In the genomic region with DNA sequence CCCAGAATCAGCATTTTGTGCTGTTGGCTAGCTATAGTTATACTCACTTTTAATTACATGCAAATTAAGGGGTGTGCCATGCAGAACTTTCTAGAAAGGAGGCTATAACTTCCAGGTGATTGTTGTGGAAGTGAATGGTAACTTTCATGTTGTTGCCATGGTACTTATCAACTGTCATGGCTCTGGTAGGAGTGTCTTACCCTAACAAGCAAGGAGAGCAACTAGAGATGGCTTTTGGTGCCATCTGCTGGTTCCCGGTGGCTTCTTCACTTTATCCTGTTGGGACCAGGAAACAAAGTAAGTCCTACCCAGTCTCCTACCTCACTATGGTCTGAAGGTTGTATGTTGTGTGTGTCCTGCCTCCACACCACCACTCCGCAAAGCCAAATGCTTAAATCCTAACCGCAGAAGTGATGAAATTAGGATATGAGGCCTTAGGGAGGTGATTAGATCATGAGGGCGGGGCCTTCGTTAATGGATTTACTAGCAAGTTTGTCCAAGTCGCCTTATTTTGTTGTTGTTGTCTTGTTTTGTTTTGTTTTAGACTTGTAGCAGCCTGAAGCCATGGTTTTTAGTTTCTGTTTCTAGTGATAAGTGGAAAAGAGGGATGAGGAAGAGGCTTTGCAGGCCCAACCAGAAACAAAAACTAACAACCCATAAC, we compare ENCODE assay signal across 8 cellular contexts. TPM values are rescaled to one million over a fixed set of nuclear protein-coding genes. Genes with fewer than 3 reads are reported as not detected.
DNase-seq lines count a peak whose midpoint lies in the region; ATAC-seq lines count a peak whose summit lies in the region.

No MANE protein-coding gene starts in this region.

- ATAC-seq in HG03108 (IDR thresholded peaks at IDR 0.05; ENCODE audit: unreplicated experiment): peak; percentile 46
- no peak for ATAC-seq in GM21528 (IDR thresholded peaks at IDR 0.05; ENCODE audit: low FRiP score, unreplicated experiment)

- H3K27ac ChIP-seq in caudate nucleus (ENCODE audit: low read depth, low read length): no peak overlapping the region

- peak; percentile 89 for DNase-seq in EH (ENCODE audit: low read depth)
- peak; percentile 82 for DNase-seq in NCI-H460 (ENCODE audit: extremely low read depth, low read depth)
- DNase-seq in activated CD4-positive, CD25-positive, alpha-beta regulatory T cell (lab: John Stamatoyannopoulos, UW): peak; percentile 31 to 65 (median 60)
- DNase-seq in caudate nucleus (lab: John Stamatoyannopoulos, UW): peak in 59 of 61 donors; percentile 9 to 92 (median 59)
- peak; percentile 93 for DNase-seq in islet precursor cell
- DNase-seq in stimulated activated CD4-positive, alpha-beta T cell treated with anti-CD3 and anti-CD28 coated beads, Interleukin-1b, Interleukin-23, amount 100 ng/mL, for 1 hour (ENCODE audit: low read depth in 2 of 2): peak; percentile 65 to 73

RNA-seq across cellular contexts. Expression of gene FBXL12, which starts 22.6 kb away (rescaled TPM):
- 13.9 and 14.4 TPM in 2 replicates for total RNA-seq in NCI-H460 (2014; rRNA removed; shearing (Covaris generic))
- 28.6 and 44.8 TPM in 2 replicates for polyA plus RNA-seq in NCI-H460 (2014; cell fraction: nucleus; rRNA removed)

RNA-seq across cellular contexts. Expression of gene ZNF846, which starts 27.7 kb away (rescaled TPM):
- total RNA-seq in NCI-H460 (2014; rRNA removed; shearing (Covaris generic)): 1.7 and 2.6 TPM in 2 replicates
- 1.3 and 4.5 TPM in 2 replicates for polyA plus RNA-seq in NCI-H460 (2014; cell fraction: nucleus; rRNA removed)

RNA-seq across cellular contexts. Expression of gene UBL5, which starts 31.5 kb away (rescaled TPM):
- total RNA-seq in NCI-H460 (2014; rRNA removed; shearing (Covaris generic)): 150 and 160 TPM in 2 replicates
- polyA plus RNA-seq in NCI-H460 (2014; cell fraction: nucleus; rRNA removed): 629 and 3,381 TPM in 2 replicates

RNA-seq across cellular contexts. Expression of gene PIN1, which starts 38.9 kb away (rescaled TPM):
- total RNA-seq in NCI-H460 (2014; rRNA removed; shearing (Covaris generic)): 64.6 and 79.5 TPM in 2 replicates
- 128 and 135 TPM in 2 replicates for polyA plus RNA-seq in NCI-H460 (2014; cell fraction: nucleus; rRNA removed)
